In the genomic region with DNA sequence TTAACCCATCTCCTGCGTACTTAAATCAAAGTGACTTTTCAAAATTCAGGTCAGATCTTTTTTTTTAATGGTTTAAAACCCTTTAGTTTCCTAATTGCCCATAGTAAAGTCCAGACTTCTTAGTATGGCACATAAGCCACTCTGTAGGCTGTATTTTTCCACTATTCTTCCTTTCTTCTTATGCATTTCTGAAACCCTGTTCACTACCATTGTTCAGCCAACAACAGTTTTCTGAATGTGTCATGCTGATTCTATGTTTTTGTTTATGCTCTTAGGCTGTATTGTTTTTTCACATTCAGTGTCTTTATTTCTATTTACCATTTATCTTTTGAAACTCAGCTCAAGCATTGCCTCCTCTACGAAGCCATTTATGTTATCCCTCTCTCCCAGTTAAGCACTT, we compare ENCODE assay signal across 27 cellular contexts. TPM values are rescaled to one million over a fixed set of nuclear protein-coding genes. Genes with fewer than 3 reads are reported as not detected.
DNase-seq lines count a peak whose midpoint lies in the region; ATAC-seq lines count a peak whose summit lies in the region.
"Had no signal": no experiment of that assay in that cellular context is flagged by ENCODE, and none has a peak within 500 bp of the region (broad histone marks: within the 10 kb centered on the region; RNA-seq: fewer than 3 reads in every experiment).

No MANE protein-coding gene starts in this region.

- no peaks in the 10 kb centered on the region for H3K27me3 ChIP-seq in CD8-positive, alpha-beta memory T cell (ENCODE audit: insufficient read depth, low read length, poor library complexity, severe bottlenecking)
- H3K27me3 ChIP-seq in adipocyte (replicated peaks; ENCODE audit: control insufficient read depth, insufficient read depth, low read length) (no peaks in the 10 kb centered on the region), mesendoderm (ENCODE audit: insufficient read depth, low read length, poor library complexity) (no peaks in the 10 kb centered on the region)
- H3K27me3 ChIP-seq: adrenal gland, hepatocyte had no signal

- intact Hi-C loops in activated CD4-positive, alpha-beta T cell treated with anti-CD3 and anti-CD28 coated beads for 36 hours (cut with DNase I, micrococcal nuclease): no loop called here

- H3K4me1 Mint-ChIP-seq in activated CD4-positive, alpha-beta T cell treated with anti-CD3 and anti-CD28 coated beads for 36 hours: peaks cover 78% of the 10 kb centered on the region
- H3K4me1 Mint-ChIP-seq in CD8-positive, alpha-beta memory T cell: peaks cover 76 to 94% (median 92%) of the 10 kb centered on the region in 3 donors
- H3K4me1 Mint-ChIP-seq in naive thymus-derived CD8-positive, alpha-beta T cell: peaks cover 41 to 96% (median 86%) of the 10 kb centered on the region in 4 donors

- H3K23ac ChIP-seq in mesendoderm (ENCODE audit: low read length): no peak overlapping the region

- H3K4me1 ChIP-seq in CD8-positive, alpha-beta memory T cell (ENCODE audit: insufficient read depth, low read length): peaks cover 72% of the 10 kb centered on the region
- H3K4me1 ChIP-seq in adipocyte (ENCODE audit: control insufficient read depth, insufficient read depth, low read length): peaks cover 21% of the 10 kb centered on the region
- no peaks in the 10 kb centered on the region for H3K4me1 ChIP-seq in mesendoderm (ENCODE audit: control insufficient read depth, low read depth, low read length)

- H2BK15ac ChIP-seq in mesendoderm (replicated peaks; ENCODE audit: low read depth): no peak overlapping the region

- peaks cover 11% of the 10 kb centered on the region for H3K79me2 ChIP-seq in mesendoderm (ENCODE audit: control insufficient read depth, insufficient read depth, low read length)

- peaks cover 2% of the 10 kb centered on the region for H3K36me3 Mint-ChIP-seq in activated CD4-positive, alpha-beta T cell treated with anti-CD3 and anti-CD28 coated beads for 36 hours (ENCODE audit: low read depth)
- peaks cover 0 to 6% (median 0%) of the 10 kb centered on the region in 3 donors for H3K36me3 Mint-ChIP-seq in CD8-positive, alpha-beta memory T cell
- H3K36me3 Mint-ChIP-seq in naive thymus-derived CD8-positive, alpha-beta T cell: peaks cover 0 to 2% (median 0%) of the 10 kb centered on the region in 3 donors

- no peaks in the 10 kb centered on the region for H3K36me3 ChIP-seq in CD8-positive, alpha-beta memory T cell (ENCODE audit: insufficient read depth, low read length)
- H3K36me3 ChIP-seq in adipocyte (ENCODE audit: control insufficient read depth, insufficient read depth, low read length, severe bottlenecking) (no peaks in the 10 kb centered on the region), mesendoderm (ENCODE audit: control insufficient read depth, insufficient read depth, low read length) (no peaks in the 10 kb centered on the region)
- H3K36me3 ChIP-seq: adrenal gland had no signal

- CTCF ChIA-PET in activated CD4-positive, alpha-beta T cell treated with anti-CD3 and anti-CD28 coated beads for 36 hours (lab: Charles Lee): interaction anchor here (0.6 to 5.4 kb wide), 6 partner anchors 13 to 185 kb away, joined by 3 to 34 read pairs (median 4); no protein-coding TSS in a partner anchor
- CTCF ChIA-PET in CD8-positive, alpha-beta memory T cell (lab: Charles Lee): interaction anchor here (0.6 to 1.5 kb wide), 3 partner anchors 20 to 182 kb away, joined by 3 to 4 read pairs (median 4); no protein-coding TSS in a partner anchor

- no peaks in the 10 kb centered on the region for H3K9me3 Mint-ChIP-seq in activated CD4-positive, alpha-beta T cell treated with anti-CD3 and anti-CD28 coated beads for 36 hours (ENCODE audit: low read depth)
- no peaks in the 10 kb centered on the region for H3K9me3 Mint-ChIP-seq in CD8-positive, alpha-beta memory T cell
- no peaks in the 10 kb centered on the region for H3K9me3 Mint-ChIP-seq in naive thymus-derived CD8-positive, alpha-beta T cell
- H3K9me3 Mint-ChIP-seq: activated B cell treated with CpG ODN at 0.5 μM for 24 hours, HFFc6, type B pancreatic cell had no signal

- no peak for ATAC-seq in activated CD4-positive, alpha-beta T cell treated with anti-CD3 and anti-CD28 coated beads for 36 hours
- no peak for ATAC-seq in naive thymus-derived CD8-positive, alpha-beta T cell
- ATAC-seq in HG03139 (IDR thresholded peaks at IDR 0.05; ENCODE audit: unreplicated experiment): no peak
- ATAC-seq: left cardiac atrium, mucosa of descending colon had no signal

- H3K4ac ChIP-seq in mesendoderm (ENCODE audit: low read depth, low read length): no peak overlapping the region

- peaks cover 7% of the 10 kb centered on the region for H3K79me1 ChIP-seq in mesendoderm (ENCODE audit: low read length)

- H3K27me3 Mint-ChIP-seq in activated CD4-positive, alpha-beta T cell treated with anti-CD3 and anti-CD28 coated beads for 36 hours: no peaks in the 10 kb centered on the region
- H3K27me3 Mint-ChIP-seq in CD8-positive, alpha-beta memory T cell: no peaks in the 10 kb centered on the region
- H3K27me3 Mint-ChIP-seq in naive thymus-derived CD8-positive, alpha-beta T cell: no peaks in the 10 kb centered on the region
- H3K27me3 Mint-ChIP-seq: activated B cell treated with CpG ODN at 0.5 μM for 24 hours, brain, type B pancreatic cell had no signal

- H3K18ac ChIP-seq in mesendoderm (ENCODE audit: low read length): no peak overlapping the region

- no peak overlapping the region for H3K4me3 Mint-ChIP-seq in activated CD4-positive, alpha-beta T cell treated with anti-CD3 and anti-CD28 coated beads for 36 hours
- peak overlapping the region in 5 of 7 donors; percentile 2 to 76 (median 7) for H3K4me3 Mint-ChIP-seq in CD8-positive, alpha-beta memory T cell
- H3K4me3 Mint-ChIP-seq in naive thymus-derived CD8-positive, alpha-beta T cell: peak overlapping the region in 9 of 10 donors; percentile 4 to 60 (median 44)
- H3K4me3 Mint-ChIP-seq: activated B cell treated with CpG ODN at 0.5 μM for 24 hours, brain, HFFc6, type B pancreatic cell had no signal

- no peaks in the 10 kb centered on the region for H3K9me3 ChIP-seq in CD8-positive, alpha-beta memory T cell (ENCODE audit: low read length)
- no peaks in the 10 kb centered on the region for H3K9me3 ChIP-seq in adipocyte (ENCODE audit: control insufficient read depth, low read length)
- H3K9me3 ChIP-seq: adrenal gland, mucosa of descending colon had no signal

- POLR2A ChIA-PET in activated CD4-positive, alpha-beta T cell treated with anti-CD3 and anti-CD28 coated beads for 36 hours (lab: Charles Lee): no interaction called here
- POLR2A ChIA-PET in CD8-positive, alpha-beta memory T cell (lab: Charles Lee): no interaction called here
- POLR2A ChIA-PET in naive thymus-derived CD8-positive, alpha-beta T cell (lab: Charles Lee): interaction anchor here (0.6 kb wide), 1 partner anchor 8 kb away, joined by 5 read pairs; no protein-coding TSS in a partner anchor

- H3K27ac ChIP-seq in CD8-positive, alpha-beta memory T cell (ENCODE audit: low read depth, low read length): no peak overlapping the region
- no peak overlapping the region for H3K27ac ChIP-seq in mesendoderm (ENCODE audit: low read depth, low read length)
- H3K27ac ChIP-seq: adrenal gland, C4-2B, hepatocyte had no signal

- no peak overlapping the region for H2AK5ac ChIP-seq in mesendoderm (ENCODE audit: low read length)

- no peak overlapping the region for H2BK120ac ChIP-seq in mesendoderm (ENCODE audit: low read depth, low read length)

- no peak overlapping the region for H3K4me2 ChIP-seq in mesendoderm (ENCODE audit: low read length)
- H3K4me2 ChIP-seq: hepatocyte had no signal

- no peak overlapping the region for H2BK5ac ChIP-seq in mesendoderm (ENCODE audit: low read length)

- H4K5ac ChIP-seq in mesendoderm (ENCODE audit: low read length): no peak overlapping the region

- whole genome bisulfite sequencing in mesendoderm (ENCODE audit: extremely low coverage, insufficient coverage, low lambda C conversion rate): no CpG with 5 or more reads among the region's 2 CpGs

- no peak overlapping the region for H4K8ac ChIP-seq in mesendoderm (ENCODE audit: low read depth, low read length)

- H3K4me3 ChIP-seq in CD8-positive, alpha-beta memory T cell (ENCODE audit: low read length): no peak overlapping the region
- no peak overlapping the region for H3K4me3 ChIP-seq in adipocyte (ENCODE audit: low read length)
- no peak overlapping the region for H3K4me3 ChIP-seq in mesendoderm (ENCODE audit: low read length)
- H3K4me3 ChIP-seq: adrenal gland, hepatocyte, lung, mucosa of descending colon had no signal

- DNase-seq in activated CD4-positive, alpha-beta T cell treated with anti-CD3 and anti-CD28 coated beads for 36 hours: no peak
- DNase-seq in activated CD4-positive, alpha-beta T cell treated with anti-CD3 and anti-CD28 coated beads for 4 hours: no peak
- DNase-seq in CD8-positive, alpha-beta memory T cell: no peak
- peak; percentile 38 for DNase-seq in adipocyte (ENCODE audit: low read depth)
- no peak for DNase-seq in naive thymus-derived CD8-positive, alpha-beta T cell
- no peak for DNase-seq in stimulated activated CD8-positive, alpha-beta memory T cell treated with anti-CD3 and anti-CD28 coated beads, Interleukin-4, amount 100 ng/mL, for 48 hours
- no peak for DNase-seq in mesendoderm
- DNase-seq: 8988T; activated B cell treated with CpG ODN at 0.5 μM for 24 hours; activated gamma-delta T cell; adrenal gland; DND-41; GOT3; HFFc6; IMR-90; left cardiac atrium; mucosa of descending colon; NCI-H1436; NCI-H345; SIG-M5; stimulated activated CD4-positive, alpha-beta T cell treated with anti-CD3 and anti-CD28 coated beads, Interleukin-4, amount 100 ng/mL, for 24 hours had no signal

- no peak overlapping the region for H3K9ac ChIP-seq in adipocyte (ENCODE audit: low read length)
- no peak overlapping the region for H3K9ac ChIP-seq in mesendoderm (ENCODE audit: low read length)

- peak overlapping the region; percentile 1 for H3K27ac Mint-ChIP-seq in activated CD4-positive, alpha-beta T cell treated with anti-CD3 and anti-CD28 coated beads for 36 hours
- peak overlapping the region in 7 of 8 donors; percentile 7 to 87 (median 55) for H3K27ac Mint-ChIP-seq in CD8-positive, alpha-beta memory T cell
- peak overlapping the region in 9 of 10 donors; percentile 7 to 80 (median 50) for H3K27ac Mint-ChIP-seq in naive thymus-derived CD8-positive, alpha-beta T cell
- H3K27ac Mint-ChIP-seq: activated B cell treated with CpG ODN at 0.5 μM for 24 hours, brain, HFFc6, type B pancreatic cell had no signal

- H3K56ac ChIP-seq in mesendoderm (ENCODE audit: low read length): no peak overlapping the region

RNA-seq across cellular contexts. Expression of gene CCSER2, which starts 26.7 kb away (rescaled TPM):
- total RNA-seq in activated CD4-positive, alpha-beta T cell treated with anti-CD3 and anti-CD28 coated beads for 36 hours: 10 to 100 TPM; 61.2 to 85.2 TPM
- total RNA-seq in CD8-positive, alpha-beta memory T cell: 10 to 100 TPM; 62.6 to 74.5 TPM
- polyA plus RNA-seq in CD8-positive, alpha-beta memory T cell: 114 TPM
- 10 to 100 TPM; 95.1 to 95.5 TPM for total RNA-seq in naive thymus-derived CD8-positive, alpha-beta T cell
- 100 to 1,000 TPM in 1 of 3 donors, 10 to 100 TPM in 2; 70.4 to 109 (median 72.9) TPM for polyA plus RNA-seq in naive thymus-derived CD8-positive, alpha-beta T cell
- 26.4 TPM for polyA plus RNA-seq in mesendoderm (2013, experiment 1 of 2)
- 28.3 TPM for polyA plus RNA-seq in mesendoderm (2013, experiment 2 of 2)

Comparison
In these comparisons a context has a peak if more than half of its experiments do, and no peak if none do; other contexts are left out.
1. H3K27ac Mint-ChIP-seq: peak in every context shown above with its lines; median percentile 55 in CD8-positive, alpha-beta memory T cell; 50 in naive thymus-derived CD8-positive, alpha-beta T cell; 1 in activated CD4-positive, alpha-beta T cell treated with anti-CD3 and anti-CD28 coated beads for 36 hours.